In genomic region chrX:21839334-21840198, GRCh38 we compare ENCODE assay signal across 1 cellular context.
TF ChIP-seq lines count a peak whose summit lies in the region.

TSS of gene MBTPS2 (plus strand) at chrX:21839617. CDS start at chrX:21839735, 118 bp downstream.

TF ChIP-seq in HepG2, 621 proteins besides CTCF, POLR2A, EP300 and RAD21 (continued from another document and continues in another):
- TF ChIP-seq, protein P1, sequence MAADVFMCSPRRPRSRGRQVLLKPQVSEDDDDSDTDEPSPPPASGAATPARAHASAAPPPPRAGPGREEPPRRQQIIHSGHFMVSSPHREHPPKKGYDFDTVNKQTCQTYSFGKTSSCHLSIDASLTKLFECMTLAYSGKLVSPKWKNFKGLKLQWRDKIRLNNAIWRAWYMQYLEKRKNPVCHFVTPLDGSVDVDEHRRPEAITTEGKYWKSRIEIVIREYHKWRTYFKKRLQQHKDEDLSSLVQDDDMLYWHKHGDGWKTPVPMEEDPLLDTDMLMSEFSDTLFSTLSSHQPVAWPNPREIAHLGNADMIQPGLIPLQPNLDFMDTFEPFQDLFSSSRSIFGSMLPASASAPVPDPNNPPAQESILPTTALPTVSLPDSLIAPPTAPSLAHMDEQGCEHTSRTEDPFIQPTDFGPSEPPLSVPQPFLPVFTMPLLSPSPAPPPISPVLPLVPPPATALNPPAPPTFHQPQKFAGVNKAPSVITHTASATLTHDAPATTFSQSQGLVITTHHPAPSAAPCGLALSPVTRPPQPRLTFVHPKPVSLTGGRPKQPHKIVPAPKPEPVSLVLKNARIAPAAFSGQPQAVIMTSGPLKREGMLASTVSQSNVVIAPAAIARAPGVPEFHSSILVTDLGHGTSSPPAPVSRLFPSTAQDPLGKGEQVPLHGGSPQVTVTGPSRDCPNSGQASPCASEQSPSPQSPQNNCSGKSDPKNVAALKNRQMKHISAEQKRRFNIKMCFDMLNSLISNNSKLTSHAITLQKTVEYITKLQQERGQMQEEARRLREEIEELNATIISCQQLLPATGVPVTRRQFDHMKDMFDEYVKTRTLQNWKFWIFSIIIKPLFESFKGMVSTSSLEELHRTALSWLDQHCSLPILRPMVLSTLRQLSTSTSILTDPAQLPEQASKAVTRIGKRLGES (CRISPR knock-in tag; IDR thresholded peaks at IDR 0.05; ENCODE audit: borderline replicate concordance): 0 out of 2 replicates have a peak, but pooled peaks have one; percentile 37
- TF ChIP-seq, protein P2, sequence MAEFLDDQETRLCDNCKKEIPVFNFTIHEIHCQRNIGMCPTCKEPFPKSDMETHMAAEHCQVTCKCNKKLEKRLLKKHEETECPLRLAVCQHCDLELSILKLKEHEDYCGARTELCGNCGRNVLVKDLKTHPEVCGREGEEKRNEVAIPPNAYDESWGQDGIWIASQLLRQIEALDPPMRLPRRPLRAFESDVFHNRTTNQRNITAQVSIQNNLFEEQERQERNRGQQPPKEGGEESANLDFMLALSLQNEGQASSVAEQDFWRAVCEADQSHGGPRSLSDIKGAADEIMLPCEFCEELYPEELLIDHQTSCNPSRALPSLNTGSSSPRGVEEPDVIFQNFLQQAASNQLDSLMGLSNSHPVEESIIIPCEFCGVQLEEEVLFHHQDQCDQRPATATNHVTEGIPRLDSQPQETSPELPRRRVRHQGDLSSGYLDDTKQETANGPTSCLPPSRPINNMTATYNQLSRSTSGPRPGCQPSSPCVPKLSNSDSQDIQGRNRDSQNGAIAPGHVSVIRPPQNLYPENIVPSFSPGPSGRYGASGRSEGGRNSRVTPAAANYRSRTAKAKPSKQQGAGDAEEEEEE (CRISPR knock-in tag; IDR thresholded peaks at IDR 0.05; ENCODE audit: borderline replicate concordance): no peak
- 0 out of 2 replicates have a peak, but pooled peaks have one; percentile 52 for TF ChIP-seq BATF2 (CRISPR knock-in tag; IDR thresholded peaks at IDR 0.05)
- TF ChIP-seq ZNF530 (CRISPR knock-in tag; IDR thresholded peaks at IDR 0.05; ENCODE audit: low read depth): no peak
- TF ChIP-seq, protein P3, sequence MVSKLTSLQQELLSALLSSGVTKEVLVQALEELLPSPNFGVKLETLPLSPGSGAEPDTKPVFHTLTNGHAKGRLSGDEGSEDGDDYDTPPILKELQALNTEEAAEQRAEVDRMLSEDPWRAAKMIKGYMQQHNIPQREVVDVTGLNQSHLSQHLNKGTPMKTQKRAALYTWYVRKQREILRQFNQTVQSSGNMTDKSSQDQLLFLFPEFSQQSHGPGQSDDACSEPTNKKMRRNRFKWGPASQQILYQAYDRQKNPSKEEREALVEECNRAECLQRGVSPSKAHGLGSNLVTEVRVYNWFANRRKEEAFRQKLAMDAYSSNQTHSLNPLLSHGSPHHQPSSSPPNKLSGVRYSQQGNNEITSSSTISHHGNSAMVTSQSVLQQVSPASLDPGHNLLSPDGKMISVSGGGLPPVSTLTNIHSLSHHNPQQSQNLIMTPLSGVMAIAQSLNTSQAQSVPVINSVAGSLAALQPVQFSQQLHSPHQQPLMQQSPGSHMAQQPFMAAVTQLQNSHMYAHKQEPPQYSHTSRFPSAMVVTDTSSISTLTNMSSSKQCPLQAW (CRISPR knock-in tag; IDR thresholded peaks at IDR 0.05): peak; percentile 52; the same call in 1 of the 2 replicates
- TF ChIP-seq TCF12 (IDR thresholded peaks at IDR 0.05): no peak
- no peak for TF ChIP-seq TCF12 (CRISPR knock-in tag; IDR thresholded peaks at IDR 0.05)
- TF ChIP-seq XBP1 (CRISPR knock-in tag; IDR thresholded peaks at IDR 0.05): no peak
- TF ChIP-seq FIP1L1 (IDR thresholded peaks at IDR 0.05; ENCODE audit: borderline replicate concordance, insufficient read depth, low read depth, low read length): no peak
- TF ChIP-seq ZFX (CRISPR knock-in tag; IDR thresholded peaks at IDR 0.05; ENCODE audit: low read depth): peak; percentile 98
- no peak for TF ChIP-seq PLSCR1 (CRISPR knock-in tag; IDR thresholded peaks at IDR 0.05; ENCODE audit: borderline replicate concordance)
- peak; percentile 64 for TF ChIP-seq MXD1 (CRISPR knock-in tag; IDR thresholded peaks at IDR 0.05)
- no peak for TF ChIP-seq ZNF644 (CRISPR knock-in tag; IDR thresholded peaks at IDR 0.05; ENCODE audit: low read depth)
- no peak for TF ChIP-seq ZNF577 (CRISPR knock-in tag; IDR thresholded peaks at IDR 0.05; ENCODE audit: borderline replicate concordance, low read depth)
- no peak for TF ChIP-seq MATR3 (CRISPR knock-in tag; IDR thresholded peaks at IDR 0.05)
- TF ChIP-seq FOXO4 (CRISPR knock-in tag; conservative IDR thresholded peaks at IDR 0.05): no peak
- TF ChIP-seq ZNF414 (CRISPR knock-in tag; IDR thresholded peaks at IDR 0.05): peak; percentile 40; the same call in 1 of the 2 replicates
- TF ChIP-seq PAWR (CRISPR knock-in tag; IDR thresholded peaks at IDR 0.05; ENCODE audit: borderline replicate concordance): no peak
- no peak for TF ChIP-seq KLF11 (CRISPR knock-in tag; IDR thresholded peaks at IDR 0.05)
- TF ChIP-seq, protein P4, sequence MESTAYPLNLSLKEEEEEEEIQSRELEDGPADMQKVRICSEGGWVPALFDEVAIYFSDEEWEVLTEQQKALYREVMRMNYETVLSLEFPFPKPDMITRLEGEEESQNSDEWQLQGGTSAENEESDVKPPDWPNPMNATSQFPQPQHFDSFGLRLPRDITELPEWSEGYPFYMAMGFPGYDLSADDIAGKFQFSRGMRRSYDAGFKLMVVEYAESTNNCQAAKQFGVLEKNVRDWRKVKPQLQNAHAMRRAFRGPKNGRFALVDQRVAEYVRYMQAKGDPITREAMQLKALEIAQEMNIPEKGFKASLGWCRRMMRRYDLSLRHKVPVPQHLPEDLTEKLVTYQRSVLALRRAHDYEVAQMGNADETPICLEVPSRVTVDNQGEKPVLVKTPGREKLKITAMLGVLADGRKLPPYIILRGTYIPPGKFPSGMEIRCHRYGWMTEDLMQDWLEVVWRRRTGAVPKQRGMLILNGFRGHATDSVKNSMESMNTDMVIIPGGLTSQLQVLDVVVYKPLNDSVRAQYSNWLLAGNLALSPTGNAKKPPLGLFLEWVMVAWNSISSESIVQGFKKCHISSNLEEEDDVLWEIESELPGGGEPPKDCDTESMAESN (CRISPR knock-in tag; conservative IDR thresholded peaks at IDR 0.05): peak; percentile 73
- no peak for TF ChIP-seq MLLT10 (CRISPR knock-in tag; IDR thresholded peaks at IDR 0.05)
- TF ChIP-seq HMGXB3 (CRISPR knock-in tag; IDR thresholded peaks at IDR 0.05; ENCODE audit: borderline replicate concordance): peak; percentile 69
- no peak for TF ChIP-seq ZNF281 (CRISPR knock-in tag; IDR thresholded peaks at IDR 0.05; ENCODE audit: borderline replicate concordance)
- no peak for TF ChIP-seq ZNF224 (CRISPR knock-in tag; IDR thresholded peaks at IDR 0.05)
- no peak for TF ChIP-seq ZNF713 (CRISPR knock-in tag; IDR thresholded peaks at IDR 0.05)
- TF ChIP-seq NFIC (IDR thresholded peaks at IDR 0.05; ENCODE audit: low read length): 0 out of 2 replicates have a peak, but pooled peaks have one; percentile 39
- TF ChIP-seq, protein P5, sequence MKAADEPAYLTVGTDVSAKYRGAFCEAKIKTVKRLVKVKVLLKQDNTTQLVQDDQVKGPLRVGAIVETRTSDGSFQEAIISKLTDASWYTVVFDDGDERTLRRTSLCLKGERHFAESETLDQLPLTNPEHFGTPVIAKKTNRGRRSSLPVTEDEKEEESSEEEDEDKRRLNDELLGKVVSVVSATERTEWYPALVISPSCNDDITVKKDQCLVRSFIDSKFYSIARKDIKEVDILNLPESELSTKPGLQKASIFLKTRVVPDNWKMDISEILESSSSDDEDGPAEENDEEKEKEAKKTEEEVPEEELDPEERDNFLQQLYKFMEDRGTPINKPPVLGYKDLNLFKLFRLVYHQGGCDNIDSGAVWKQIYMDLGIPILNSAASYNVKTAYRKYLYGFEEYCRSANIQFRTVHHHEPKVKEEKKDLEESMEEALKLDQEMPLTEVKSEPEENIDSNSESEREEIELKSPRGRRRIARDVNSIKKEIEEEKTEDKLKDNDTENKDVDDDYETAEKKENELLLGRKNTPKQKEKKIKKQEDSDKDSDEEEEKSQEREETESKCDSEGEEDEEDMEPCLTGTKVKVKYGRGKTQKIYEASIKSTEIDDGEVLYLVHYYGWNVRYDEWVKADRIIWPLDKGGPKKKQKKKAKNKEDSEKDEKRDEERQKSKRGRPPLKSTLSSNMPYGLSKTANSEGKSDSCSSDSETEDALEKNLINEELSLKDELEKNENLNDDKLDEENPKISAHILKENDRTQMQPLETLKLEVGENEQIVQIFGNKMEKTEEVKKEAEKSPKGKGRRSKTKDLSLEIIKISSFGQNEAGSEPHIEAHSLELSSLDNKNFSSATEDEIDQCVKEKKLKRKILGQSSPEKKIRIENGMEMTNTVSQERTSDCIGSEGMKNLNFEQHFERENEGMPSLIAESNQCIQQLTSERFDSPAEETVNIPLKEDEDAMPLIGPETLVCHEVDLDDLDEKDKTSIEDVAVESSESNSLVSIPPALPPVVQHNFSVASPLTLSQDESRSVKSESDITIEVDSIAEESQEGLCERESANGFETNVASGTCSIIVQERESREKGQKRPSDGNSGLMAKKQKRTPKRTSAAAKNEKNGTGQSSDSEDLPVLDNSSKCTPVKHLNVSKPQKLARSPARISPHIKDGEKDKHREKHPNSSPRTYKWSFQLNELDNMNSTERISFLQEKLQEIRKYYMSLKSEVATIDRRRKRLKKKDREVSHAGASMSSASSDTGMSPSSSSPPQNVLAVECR (CRISPR knock-in tag; IDR thresholded peaks at IDR 0.05; ENCODE audit: borderline replicate concordance): peak; percentile 81
